In genomic region chr19:42173695-42174094, GRCh38 we compare ENCODE assay signal across 21 cellular contexts. TPM values are rescaled to one million over a fixed set of nuclear protein-coding genes. Genes with fewer than 3 reads are reported as not detected.
DNase-seq lines count a peak whose midpoint lies in the region; ATAC-seq, FAIRE-seq and TF ChIP-seq lines count a peak whose summit lies in the region.
"Had no signal": no experiment of that assay in that cellular context is flagged by ENCODE, and none has a peak within 500 bp of the region (broad histone marks: within the 10 kb centered on the region; RNA-seq: fewer than 3 reads in every experiment).

No MANE protein-coding gene starts in this region.

- H3K9me3 Mint-ChIP-seq in CD8-positive, alpha-beta memory T cell = no peaks in the 10 kb centered on the region
- H3K9me3 Mint-ChIP-seq: CD8-positive, alpha-beta T cell had no signal

- H2AK5ac ChIP-seq in H1 (ENCODE audit: low read depth, low read length) (no peak overlapping the region), neuronal stem cell (ENCODE audit: low read depth, low read length) (no peak overlapping the region)

- H3K4ac ChIP-seq in H1 (replicated peaks; ENCODE audit: insufficient read length, low read depth, low read length) (no peak overlapping the region), neuronal stem cell (ENCODE audit: low read length) (no peak overlapping the region)

- peaks cover 4% of the 10 kb centered on the region in 2 experiments for H4K20me1 ChIP-seq in H1 (replicated peaks in 1 of 2; ENCODE audit: control insufficient read depth in 1 of 2, insufficient read depth in 2 of 2, low read length in 2 of 2)

- H2AFZ ChIP-seq in H1 (ENCODE audit: low read length) = no peak overlapping the region
- H2AFZ ChIP-seq in neuronal stem cell (ENCODE audit: low read length) = no peak overlapping the region

- H3K27ac Mint-ChIP-seq in CD8-positive, alpha-beta memory T cell = peak overlapping the region in 1 of 8 donors; percentile 14
- H3K27ac Mint-ChIP-seq: B cell; CD8-positive, alpha-beta T cell had no signal

- no peak overlapping the region for H3K4me3 ChIP-seq in A549
- no peak overlapping the region for H3K4me3 ChIP-seq in H1 (ENCODE audit: extremely low read depth in 1 of 4, insufficient read depth in 2 of 4, low read depth in 3 of 4, low read length in 4 of 4)
- H3K4me3 ChIP-seq in neuronal stem cell (ENCODE audit: low read length in 2 of 2) = peak overlapping the region in 1 of 2 donors; percentile 11
- H3K4me3 ChIP-seq in CD8-positive, alpha-beta memory T cell (ENCODE audit: low read length) = no peak overlapping the region
- H3K4me3 ChIP-seq: BLaER1 treated with 17β-estradiol and CSF1 and Interleukin-3, amounts not matched to agents 10 nM and 100 nM; GM12878; HAP-1; K562 had no signal

- H3K36me3 ChIP-seq in H1 (ENCODE audit: control insufficient read depth in 2 of 4, insufficient read depth in 4 of 4, low read length in 3 of 4) (no peaks in the 10 kb centered on the region), neuronal stem cell (replicated peaks in 1 of 2; ENCODE audit: control insufficient read depth in 2 of 2, insufficient read depth in 2 of 2, low read length in 2 of 2) (no peaks in the 10 kb centered on the region)
- no peaks in the 10 kb centered on the region for H3K36me3 ChIP-seq in CD8-positive, alpha-beta memory T cell (ENCODE audit: insufficient read depth, low read length)
- H3K36me3 ChIP-seq: BLaER1 treated with 17β-estradiol and CSF1 and Interleukin-3, amounts not matched to agents 10 nM and 100 nM; HAP-1 had no signal

- H4K91ac ChIP-seq in H1 (replicated peaks; ENCODE audit: insufficient read length, low read length) = no peak overlapping the region
- H4K91ac ChIP-seq in neuronal stem cell (ENCODE audit: low read depth, low read length, poor library complexity) = no peak overlapping the region

- H2BK12ac ChIP-seq in H1 (ENCODE audit: low read depth, low read length) (no peak overlapping the region), neuronal stem cell (ENCODE audit: low read length) (no peak overlapping the region)

- H3K9ac ChIP-seq in H1 (replicated peaks in 1 of 4; ENCODE audit: extremely low read depth in 1 of 4, low read depth in 3 of 4, low read length in 3 of 4) = no peak overlapping the region
- H3K9ac ChIP-seq in neuronal stem cell (ENCODE audit: low read depth, low read length, poor library complexity) = no peak overlapping the region
- H3K9ac ChIP-seq: BLaER1 treated with 17β-estradiol and CSF1 and Interleukin-3, amounts not matched to agents 10 nM and 100 nM had no signal

- H3K4me1 Mint-ChIP-seq in CD8-positive, alpha-beta memory T cell = peaks cover 10 to 14% (median 13%) of the 10 kb centered on the region in 3 donors

- 76% methylated on average over 5 of the region's 5 CpGs for WGBS in A549 (ENCODE audit: missing lambda C conversion rate)
- WGBS in H1 (ENCODE audit: extremely low coverage in 1 of 2, insufficient coverage in 1 of 2, insufficient read length in 1 of 2, insufficient replicate concordance in 2 of 2, low coverage in 1 of 2, low lambda C conversion rate in 2 of 2, missing lambda C conversion rate in 1 of 2), 2 experiments = 84% methylated on average over 5 of the region's 5 CpGs; no CpG with 5 or more reads in 1 of the 2 experiments
- no CpG with 5 or more reads among the region's 5 CpGs for WGBS in neuronal stem cell (ENCODE audit: extremely low coverage in 2 of 2, insufficient read length in 2 of 2, insufficient replicate concordance in 1 of 2), 2 donors

- H2BK20ac ChIP-seq in H1 (ENCODE audit: low read length) = no peak overlapping the region

- TF ChIP-seq POLR2A in A549 (IDR thresholded peaks at IDR 0.05; ENCODE audit: low read length) (no peak), H1 (IDR thresholded peaks at IDR 0.05; ENCODE audit: control extremely low read depth in 1 of 2, low read depth in 2 of 2, low read length in 2 of 2) (no peak)

- H3K79me1 ChIP-seq in H1 (ENCODE audit: low read depth, low read length) = no peaks in the 10 kb centered on the region
- H3K79me1 ChIP-seq in neuronal stem cell (ENCODE audit: low read depth, low read length) = no peaks in the 10 kb centered on the region

- H3K9me3 ChIP-seq in A549 (no peaks in the 10 kb centered on the region), H1 (ENCODE audit: insufficient read depth in 2 of 2, low read depth in 1 of 2, low read length in 1 of 2) (no peaks in the 10 kb centered on the region), neuronal stem cell (replicated peaks in 1 of 2; ENCODE audit: control insufficient read depth in 2 of 2, insufficient read depth in 1 of 2, low read depth in 1 of 2, low read length in 2 of 2) (no peaks in the 10 kb centered on the region)
- H3K9me3 ChIP-seq in CD8-positive, alpha-beta memory T cell (ENCODE audit: low read length) = no peaks in the 10 kb centered on the region
- H3K9me3 ChIP-seq: BLaER1 treated with 17β-estradiol and CSF1 and Interleukin-3, amounts not matched to agents 10 nM and 100 nM; HAP-1 had no signal

- H3K14ac ChIP-seq in H1 (ENCODE audit: insufficient read length) (no peak overlapping the region), neuronal stem cell (ENCODE audit: low read length) (no peak overlapping the region)

- H3K18ac ChIP-seq in H1 (ENCODE audit: extremely low read depth, low read length) = no peak overlapping the region
- H3K18ac ChIP-seq in neuronal stem cell (ENCODE audit: low read length) = peak overlapping the region; percentile 12

- no peak overlapping the region for H2BK120ac ChIP-seq in H1 (replicated peaks; ENCODE audit: low read depth, low read length)
- H2BK120ac ChIP-seq in neuronal stem cell (ENCODE audit: low read depth, low read length) = no peak overlapping the region

- no peak overlapping the region for H4K5ac ChIP-seq in H1 (ENCODE audit: insufficient read length, low read depth, low read length)

- H4K8ac ChIP-seq in H1 (ENCODE audit: extremely low read depth, insufficient read depth, low read length) = no peak overlapping the region
- no peak overlapping the region for H4K8ac ChIP-seq in neuronal stem cell (ENCODE audit: low read depth, low read length)

- POLR2A ChIA-PET in A549 (lab: Yijun Ruan, JAX) (no interaction called here), H1 (lab: Charles Lee; ENCODE audit: partially characterized antibody) (no interaction called here)
- POLR2A ChIA-PET in CD8-positive, alpha-beta memory T cell (lab: Charles Lee) = no interaction called here

- intact Hi-C loops in sciatic nerve (cut with DNase I) = no loop called here

- no peaks in the 10 kb centered on the region for H3K79me2 ChIP-seq in H1 (ENCODE audit: control insufficient read depth in 1 of 2, insufficient read depth in 2 of 2, low read length in 2 of 2)

- TF ChIP-seq CTCF in A549 (IDR thresholded peaks at IDR 0.05) = no peak
- no peak for TF ChIP-seq CTCF in H1 (IDR thresholded peaks at IDR 0.05; ENCODE audit: control extremely low read depth in 1 of 3, insufficient read depth in 1 of 3, low read depth in 1 of 3, low read length in 3 of 3)
- TF ChIP-seq CTCF in GM20000 (IDR thresholded peaks at IDR 0.05; ENCODE audit: extremely low read depth, missing control alignments) = no peak

- CTCF ChIA-PET in A549 (lab: Yijun Ruan, JAX) (interaction anchor here (1.2 to 4.6 kb wide), 5 partner anchors 12 to 65 kb away, joined by 3 to 54 read pairs (median 24); partner anchors contain the start of gene POU2F2), H1 (lab: Charles Lee; ENCODE audit: partially characterized antibody) (interaction anchor here (1.5 to 3.8 kb wide), 2 partner anchors 8 to 14 kb away, joined by 4 to 17 read pairs; no protein-coding TSS in a partner anchor)
- CTCF ChIA-PET in CD8-positive, alpha-beta memory T cell (lab: Charles Lee) = no interaction called here

- no peak overlapping the region for H3K56ac ChIP-seq in H1 (replicated peaks; ENCODE audit: insufficient read length, low read depth, low read length)

- peaks cover 9% of the 10 kb centered on the region; the same call in 1 of the 2 replicates for H3K23me2 ChIP-seq in H1 (ENCODE audit: low read depth, low read length)

- peaks cover 5 to 23% of the 10 kb centered on the region in 2 donors for H3K27me3 Mint-ChIP-seq in CD8-positive, alpha-beta memory T cell

- DNase-seq in A549 (ENCODE audit: low read depth in 1 of 2, low spot score in 1 of 2) (no peak), NCI-H82 (lab: John Stamatoyannopoulos, UW) (peak; percentile 77), H1 (ENCODE audit: low read depth in 1 of 2, low spot score in 2 of 2) (no peak), neuronal stem cell (ENCODE audit: low spot score) (no peak), sciatic nerve (ENCODE audit: low spot score) (no peak), GM20000 (ENCODE audit: low spot score) (no peak)
- no peak for DNase-seq in CD8-positive, alpha-beta memory T cell
- DNase-seq: 8988T; CD8-positive, alpha-beta T cell; COR-L47; DMS 273 treated with DMSO at 0.1 percent for 48 hours; DMS53; DND-41; EL had no signal

- H3K36me3 Mint-ChIP-seq in CD8-positive, alpha-beta memory T cell = peaks cover 0 to 3% (median 0%) of the 10 kb centered on the region in 3 donors
- H3K36me3 Mint-ChIP-seq: CD8-positive, alpha-beta T cell had no signal

- H3K27ac ChIP-seq in A549 = no peak overlapping the region
- no peak overlapping the region for H3K27ac ChIP-seq in H1 (ENCODE audit: low read depth, low read length)
- H3K27ac ChIP-seq in neuronal stem cell (replicated peaks; ENCODE audit: low read length) = no peak overlapping the region
- H3K27ac ChIP-seq in CD8-positive, alpha-beta memory T cell (ENCODE audit: low read depth, low read length) = no peak overlapping the region
- H3K27ac ChIP-seq: BLaER1 treated with 17β-estradiol and CSF1 and Interleukin-3, amounts not matched to agents 10 nM and 100 nM; HL-60 had no signal

- ATAC-seq in A549 (no peak), sciatic nerve (no peak)
- ATAC-seq: CD8-positive, alpha-beta T cell; GM12878; K562 had no signal

- H3K4me2 ChIP-seq in A549 (no peak overlapping the region), H1 (ENCODE audit: insufficient read depth in 1 of 2, low read depth in 2 of 2, low read length in 2 of 2) (no peak overlapping the region), neuronal stem cell (ENCODE audit: insufficient read depth, low read length, poor library complexity, severe bottlenecking) (no peak overlapping the region)
- H3K4me2 ChIP-seq: BLaER1 treated with 17β-estradiol and CSF1 and Interleukin-3, amounts not matched to agents 10 nM and 100 nM had no signal

- H3K27me3 ChIP-seq in H1 (replicated peaks in 1 of 4; ENCODE audit: control insufficient read depth in 3 of 4, extremely low read depth in 1 of 4, insufficient read depth in 3 of 4, low read length in 3 of 4) (peaks cover 29 to 49% (median 39%) of the 10 kb centered on the region in 4 experiments), neuronal stem cell (ENCODE audit: control insufficient read depth in 3 of 3, insufficient read depth in 3 of 3, low read depth in 1 of 3, low read length in 3 of 3) (peaks cover 7 to 60% (median 40%) of the 10 kb centered on the region in 3 experiments)
- peaks cover 11% of the 10 kb centered on the region for H3K27me3 ChIP-seq in CD8-positive, alpha-beta memory T cell (ENCODE audit: insufficient read depth, low read length, poor library complexity, severe bottlenecking)

- H2BK15ac ChIP-seq in H1 (ENCODE audit: low read length) (peak overlapping the region; percentile 23; the same call in 1 of the 2 replicates), neuronal stem cell (ENCODE audit: low read length) (no peak overlapping the region)

- FAIRE-seq in A549 (lab: Jason Lieb, UNC) = peak; percentile 78
- FAIRE-seq in H1 (lab: Jason Lieb, UNC) = no peak
- FAIRE-seq: GM12878, K562 had no signal

- TF ChIP-seq RAD21 in A549 (conservative IDR thresholded peaks at IDR 0.05 in 1 of 2, IDR thresholded peaks at IDR 0.05 in 1 of 2) = no peak
- TF ChIP-seq RAD21 in H1 (IDR thresholded peaks at IDR 0.05 in 1 of 2, conservative IDR thresholded peaks at IDR 0.05 in 1 of 2; ENCODE audit: low read depth in 2 of 2, low read length in 2 of 2) = no peak

- TF ChIP-seq EP300 in A549 (IDR thresholded peaks at IDR 0.05) (no peak), H1 (IDR thresholded peaks at IDR 0.05; ENCODE audit: borderline replicate concordance in 1 of 2, low read depth in 2 of 2, low read length in 2 of 2) (no peak)

- H2BK5ac ChIP-seq in H1 (ENCODE audit: low read depth, low read length) = no peak overlapping the region
- no peak overlapping the region for H2BK5ac ChIP-seq in neuronal stem cell (ENCODE audit: low read length)

- H3K4me1 ChIP-seq in A549 (peaks cover 18% of the 10 kb centered on the region), H1 (replicated peaks in 1 of 4; ENCODE audit: control insufficient read depth in 3 of 4, insufficient read depth in 4 of 4, low read length in 3 of 4) (peaks cover 0 to 7% (median 3%) of the 10 kb centered on the region in 4 experiments; a peak in 4 of 7 replicates), neuronal stem cell (ENCODE audit: control insufficient read depth in 2 of 2, insufficient read depth in 1 of 2, low read depth in 1 of 2, low read length in 2 of 2) (peaks cover 13 to 52% of the 10 kb centered on the region in 2 donors)
- H3K4me1 ChIP-seq in CD8-positive, alpha-beta memory T cell (ENCODE audit: insufficient read depth, low read length) = peaks cover 12% of the 10 kb centered on the region

- H3K4me3 Mint-ChIP-seq in CD8-positive, alpha-beta memory T cell = peak overlapping the region in 1 of 7 donors; percentile 1
- H3K4me3 Mint-ChIP-seq: CD8-positive, alpha-beta T cell had no signal

- H3K23ac ChIP-seq in H1 (ENCODE audit: insufficient read length) (no peak overlapping the region), neuronal stem cell (ENCODE audit: low read depth, low read length, poor library complexity) (no peak overlapping the region)

RNA-seq across cellular contexts. Expression of gene POU2F2, which starts 41.4 kb away (rescaled TPM):
- polyA plus RNA-seq in A549 (2011; rRNA removed) (0.15 and 0.16 TPM in 2 replicates), A549 (2017; fragmentation: RNase III; extraction: RNeasy Plus Mini Kit Qiagen cat#74134 plus additional on column Dnase treatment) (0.24 to 0.49 TPM (median 0.28 TPM) in 3 replicates), H1 (2011; rRNA removed) (5.0 and 7.3 TPM in 2 replicates)
- 0.13 and 0.14 TPM in 2 replicates for polyA plus RNA-seq in A549 (2012; cell fraction: cytosol; rRNA removed)
- 0.56 and 0.83 TPM in 2 replicates for polyA plus RNA-seq in A549 (2012; cell fraction: nucleus; rRNA removed)
- polyA minus RNA-seq in A549 (2011; rRNA and poly(A)+ RNA removed) = 0.58 TPM in 1 of 2 replicates, not detected in the other
- total RNA-seq in H1 (2021; fragmentation: NEBNext Ultra II Directional; extraction: Animal tissue kit (Norgen Biotek cat#: 25700)) = 6.1 and 7.2 TPM in 2 replicates
- 4.2 TPM for polyA plus RNA-seq in H1 (2011; cell fraction: cytosol; rRNA removed)
- 22.7 TPM for polyA plus RNA-seq in H1 (2011; cell fraction: nucleus; rRNA removed)
- 6.2 to 8.0 TPM (median 7.3 TPM) in 4 replicates for polyA plus RNA-seq in H1 (2012, experiment 1 of 2)
- 2.7 TPM for polyA plus RNA-seq in H1 (2012, experiment 2 of 2)
- polyA plus RNA-seq in H1 (2013, experiment 1 of 2) = 14.6 TPM
- polyA plus RNA-seq in H1 (2013, experiment 2 of 2) = 10.8 TPM
- 1.3 and 2.0 TPM in 2 replicates for polyA minus RNA-seq in H1 (2011; rRNA and poly(A)+ RNA removed)
- polyA minus RNA-seq in H1 (2011; cell fraction: cytosol; rRNA and poly(A)+ RNA removed) = 1.3 TPM
- 5.9 TPM for polyA minus RNA-seq in H1 (2011; cell fraction: nucleus; rRNA and poly(A)+ RNA removed)
- 2.4 TPM for polyA plus RNA-seq in neuronal stem cell (2013, experiment 1 of 2)
- 2.5 TPM for polyA plus RNA-seq in neuronal stem cell (2013, experiment 2 of 2)
- 5.6 TPM for total RNA-seq in sciatic nerve
- total RNA-seq in CD8-positive, alpha-beta memory T cell = 10 to 100 TPM; 46.7 to 47.9 TPM
- 8.5 TPM for polyA plus RNA-seq in CD8-positive, alpha-beta memory T cell
- total RNA-seq: G401 had no signal

RNA-seq across cellular contexts. Expression of gene DEDD2, which starts 43.8 kb away (rescaled TPM):
- 30.8 and 37.9 TPM in 2 replicates for polyA plus RNA-seq in A549 (2011; rRNA removed)
- polyA plus RNA-seq in A549 (2012; cell fraction: cytosol; rRNA removed) = 72.8 and 91.8 TPM in 2 replicates
- 65.3 and 65.8 TPM in 2 replicates for polyA plus RNA-seq in A549 (2012; cell fraction: nucleus; rRNA removed)
- polyA plus RNA-seq in A549 (2017; fragmentation: RNase III; extraction: RNeasy Plus Mini Kit Qiagen cat#74134 plus additional on column Dnase treatment) = 39.7 to 54.1 TPM (median 43.2 TPM) in 3 replicates
- polyA minus RNA-seq in A549 (2011; rRNA and poly(A)+ RNA removed) = 29.4 and 37.6 TPM in 2 replicates
- total RNA-seq in H1 (2021; fragmentation: NEBNext Ultra II Directional; extraction: Animal tissue kit (Norgen Biotek cat#: 25700)) = 32.6 and 37.8 TPM in 2 replicates
- polyA plus RNA-seq in H1 (2011; rRNA removed) = 65.0 and 74.3 TPM in 2 replicates
- 64.5 TPM for polyA plus RNA-seq in H1 (2011; cell fraction: cytosol; rRNA removed)
- polyA plus RNA-seq in H1 (2011; cell fraction: nucleus; rRNA removed) = 52.0 TPM
- 29.1 to 44.2 TPM (median 37.3 TPM) in 4 replicates for polyA plus RNA-seq in H1 (2012, experiment 1 of 2)
- 36.5 TPM for polyA plus RNA-seq in H1 (2012, experiment 2 of 2)
- polyA plus RNA-seq in H1 (2013, experiment 1 of 2) = 20.7 TPM
- polyA plus RNA-seq in H1 (2013, experiment 2 of 2) = 22.1 TPM
- 22.7 and 27.2 TPM in 2 replicates for polyA minus RNA-seq in H1 (2011; rRNA and poly(A)+ RNA removed)
- 19.7 TPM for polyA minus RNA-seq in H1 (2011; cell fraction: cytosol; rRNA and poly(A)+ RNA removed)
- polyA minus RNA-seq in H1 (2011; cell fraction: nucleus; rRNA and poly(A)+ RNA removed) = 20.2 TPM
- polyA plus RNA-seq in neuronal stem cell (2013, experiment 1 of 2) = 29.2 TPM
- polyA plus RNA-seq in neuronal stem cell (2013, experiment 2 of 2) = 27.6 TPM
- 21.8 TPM for total RNA-seq in sciatic nerve
- total RNA-seq in CD8-positive, alpha-beta memory T cell = 10 to 100 TPM; 30.0 to 32.7 TPM
- polyA plus RNA-seq in CD8-positive, alpha-beta memory T cell = 163 TPM

RNA-seq across cellular contexts. Expression of gene ZNF526, which starts 46.4 kb away (rescaled TPM):
- polyA plus RNA-seq in A549 (2011; rRNA removed) (7.1 and 8.7 TPM in 2 replicates), A549 (2017; fragmentation: RNase III; extraction: RNeasy Plus Mini Kit Qiagen cat#74134 plus additional on column Dnase treatment) (12.2 to 12.9 TPM (median 12.6 TPM) in 3 replicates), H1 (2011; rRNA removed) (8.4 and 10.0 TPM in 2 replicates)
- 5.9 and 8.4 TPM in 2 replicates for polyA plus RNA-seq in A549 (2012; cell fraction: cytosol; rRNA removed)
- polyA plus RNA-seq in A549 (2012; cell fraction: nucleus; rRNA removed) = 9.9 and 14.4 TPM in 2 replicates
- polyA minus RNA-seq in A549 (2011; rRNA and poly(A)+ RNA removed) = 22.7 and 24.7 TPM in 2 replicates
- 13.5 and 14.1 TPM in 2 replicates for total RNA-seq in H1 (2021; fragmentation: NEBNext Ultra II Directional; extraction: Animal tissue kit (Norgen Biotek cat#: 25700))
- 5.9 TPM for polyA plus RNA-seq in H1 (2011; cell fraction: cytosol; rRNA removed)
- polyA plus RNA-seq in H1 (2011; cell fraction: nucleus; rRNA removed) = 8.1 TPM
- 8.9 to 13.4 TPM (median 11.7 TPM) in 4 replicates for polyA plus RNA-seq in H1 (2012, experiment 1 of 2)
- polyA plus RNA-seq in H1 (2012, experiment 2 of 2) = 12.1 TPM
- 5.9 TPM for polyA plus RNA-seq in H1 (2013, experiment 1 of 2)
- polyA plus RNA-seq in H1 (2013, experiment 2 of 2) = 5.6 TPM
- polyA minus RNA-seq in H1 (2011; rRNA and poly(A)+ RNA removed) = 17.3 and 18.5 TPM in 2 replicates
- polyA minus RNA-seq in H1 (2011; cell fraction: cytosol; rRNA and poly(A)+ RNA removed) = 9.7 TPM
- polyA minus RNA-seq in H1 (2011; cell fraction: nucleus; rRNA and poly(A)+ RNA removed) = 13.3 TPM
- polyA plus RNA-seq in neuronal stem cell (2013, experiment 1 of 2) = 5.4 TPM
- 5.2 TPM for polyA plus RNA-seq in neuronal stem cell (2013, experiment 2 of 2)
- total RNA-seq in sciatic nerve = 12.1 TPM
- 10 to 100 TPM; 18.4 to 20.5 TPM for total RNA-seq in CD8-positive, alpha-beta memory T cell
- 9.0 TPM for polyA plus RNA-seq in CD8-positive, alpha-beta memory T cell
